8 cellular contexts compared by ENCODE assay signal in genomic region chr10:101291254-101292193, GRCh38.
DNase-seq lines count a peak whose midpoint lies in the region; ATAC-seq and TF ChIP-seq lines count a peak whose summit lies in the region.

No MANE protein-coding gene starts in this region.

- 100% methylated on average over 1 of the region's 70 CpGs for WGBS in iPS DF 6.9 (ENCODE audit: insufficient coverage, insufficient read length)
- WGBS in smooth muscle cell (ENCODE audit: low lambda C conversion rate): 3% methylated on average over 64 of the region's 70 CpGs

- no peak for ATAC-seq in HG02759 (IDR thresholded peaks at IDR 0.05; ENCODE audit: unreplicated experiment)
- no peak for ATAC-seq in GM21576 (IDR thresholded peaks at IDR 0.05; ENCODE audit: unreplicated experiment)

- H3F3A ChIP-seq in MM.1S (ENCODE audit: insufficient read depth, low read length) (no peaks in the 10 kb centered on the region; the same call in 1 of the 2 replicates), smooth muscle cell (ENCODE audit: low read depth) (peaks cover 9% of the 10 kb centered on the region)

- DNase-seq in DMS153 (lab: John Stamatoyannopoulos, UW): peak; percentile 13
- DNase-seq in MM.1S: peak; percentile 35
- DNase-seq in SW480 (ENCODE audit: low spot score): peak; percentile 50
- DNase-seq in anterior cingulate cortex (lab: John Stamatoyannopoulos, UW): peak in 47 of 58 donors; percentile 18 to 78 (median 43)
- DNase-seq in iPS DF 6.9 (ENCODE audit: low read depth, low spot score): no peak
- DNase-seq in smooth muscle cell (lab: John Stamatoyannopoulos, UW; ENCODE audit: unreplicated experiment): peak; percentile 32

- H3K9me2 ChIP-seq in MM.1S (replicated peaks; ENCODE audit: insufficient read depth, low read length): no peaks in the 10 kb centered on the region

- H3K4me1 ChIP-seq in MM.1S (ENCODE audit: low read length) (peaks cover 13% of the 10 kb centered on the region), iPS DF 6.9 (ENCODE audit: control insufficient read depth, insufficient read depth, low read length) (peaks cover 9% of the 10 kb centered on the region), smooth muscle cell (ENCODE audit: low read depth) (peaks cover 10% of the 10 kb centered on the region)

- H3K36me3 ChIP-seq in MM.1S (replicated peaks; ENCODE audit: insufficient read depth, low read length): no peaks in the 10 kb centered on the region
- H3K36me3 ChIP-seq in iPS DF 6.9 (ENCODE audit: control insufficient read depth, insufficient read depth, low read length): no peaks in the 10 kb centered on the region
- H3K36me3 ChIP-seq in smooth muscle cell (ENCODE audit: low read depth): no peaks in the 10 kb centered on the region

- no peaks in the 10 kb centered on the region for H3K79me2 ChIP-seq in MM.1S (ENCODE audit: low read length)
- H3K79me2 ChIP-seq in smooth muscle cell (ENCODE audit: low read depth): no peaks in the 10 kb centered on the region

- TF ChIP-seq CTCF in MM.1S (IDR thresholded peaks at IDR 0.05; ENCODE audit: low read length) (peak; percentile 60), smooth muscle cell (IDR thresholded peaks at IDR 0.05; ENCODE audit: borderline replicate concordance, insufficient read depth, poor library complexity, severe bottlenecking) (peak; percentile 65)

- H3K9me3 ChIP-seq in MM.1S (replicated peaks; ENCODE audit: insufficient read depth, low read length) (no peaks in the 10 kb centered on the region), iPS DF 6.9 (ENCODE audit: control insufficient read depth, insufficient read depth, low read length) (no peaks in the 10 kb centered on the region), smooth muscle cell (replicated peaks; ENCODE audit: low read depth) (no peaks in the 10 kb centered on the region)

- H3K27me3 ChIP-seq in MM.1S (replicated peaks; ENCODE audit: insufficient read depth, low read length) (peaks cover 17% of the 10 kb centered on the region), iPS DF 6.9 (ENCODE audit: control insufficient read depth, insufficient read depth, low read length) (peaks cover 40% of the 10 kb centered on the region; the same call in 1 of the 2 replicates), smooth muscle cell (ENCODE audit: low read depth) (peaks cover 68% of the 10 kb centered on the region)

- H3K4me2 ChIP-seq in MM.1S (ENCODE audit: low read depth, low read length): peak overlapping the region; percentile 97
- H3K4me2 ChIP-seq in smooth muscle cell: peak overlapping the region; percentile 97

- peak overlapping the region; percentile 68 for H3K4me3 ChIP-seq in MM.1S (ENCODE audit: low read length)
- peak overlapping the region; percentile 41; the same call in 1 of the 2 replicates for H3K4me3 ChIP-seq in iPS DF 6.9 (ENCODE audit: low read length)
- peak overlapping the region; percentile 55 for H3K4me3 ChIP-seq in smooth muscle cell

- H3K27ac ChIP-seq in MM.1S (ENCODE audit: low read length): no peak overlapping the region
- H3K27ac ChIP-seq in iPS DF 6.9 (ENCODE audit: low read length): no peak overlapping the region
- H3K27ac ChIP-seq in smooth muscle cell (ENCODE audit: low read depth): no peak overlapping the region

- H4K20me1 ChIP-seq in MM.1S (ENCODE audit: insufficient read depth, low read length) (no peaks in the 10 kb centered on the region), smooth muscle cell (ENCODE audit: low read depth) (no peaks in the 10 kb centered on the region)

- H3K9ac ChIP-seq in MM.1S (ENCODE audit: low read length): no peak overlapping the region
- no peak overlapping the region for H3K9ac ChIP-seq in smooth muscle cell (ENCODE audit: low read depth)

- peak overlapping the region; percentile 70 for H2AFZ ChIP-seq in MM.1S (ENCODE audit: low read length)
- peak overlapping the region; percentile 99 for H2AFZ ChIP-seq in smooth muscle cell (ENCODE audit: low read depth)
